ENCODE assay signal across 11 cellular contexts in genomic region chr15:99536422-99537033, GRCh38. TPM values are rescaled to one million over a fixed set of nuclear protein-coding genes. Genes with fewer than 3 reads are reported as not detected.
DNase-seq lines count a peak whose midpoint lies in the region; ATAC-seq and TF ChIP-seq lines count a peak whose summit lies in the region.
"Had no signal": no experiment of that assay in that cellular context is flagged by ENCODE, and none has a peak within 500 bp of the region (broad histone marks: within the 10 kb centered on the region; RNA-seq: fewer than 3 reads in every experiment).

No MANE protein-coding gene starts in this region.

- no peak overlapping the region for H3K27ac Mint-ChIP-seq in CD4-positive, alpha-beta T cell
- H3K27ac Mint-ChIP-seq: WTC11 had no signal

- H3K4me1 Mint-ChIP-seq in CD4-positive, alpha-beta T cell (ENCODE audit: low read depth): no peaks in the 10 kb centered on the region
- H3K4me1 Mint-ChIP-seq: WTC11 had no signal

- no peaks in the 10 kb centered on the region for H3K27me3 ChIP-seq in CD4-positive, alpha-beta T cell (ENCODE audit: control insufficient read depth, insufficient read depth, low read length)

- DNase-seq in GM04503 (ENCODE audit: low read depth): peak; percentile 85
- DNase-seq in anterior cingulate cortex (lab: John Stamatoyannopoulos, UW): peak in 41 of 58 donors; percentile 6 to 80 (median 36)
- DNase-seq in Right ventricle myocardium superior: peak; percentile 57
- peak; percentile 70 for DNase-seq in putamen (ENCODE audit: low spot score)
- no peak for DNase-seq in GF-D8 (lab: John Stamatoyannopoulos, UW)
- DNase-seq in CD4-positive, alpha-beta T cell: no peak
- no peak for DNase-seq in GM10248 (ENCODE audit: extremely low spot score)
- DNase-seq: central memory CD4-positive, alpha-beta T cell; NCI-H2171 treated with DMSO at 0.1 percent for 48 hours had no signal

- H3K36me3 Mint-ChIP-seq in CD4-positive, alpha-beta T cell (ENCODE audit: low read depth): no peaks in the 10 kb centered on the region
- H3K36me3 Mint-ChIP-seq: WTC11 had no signal

- no peak overlapping the region for H3K4me3 Mint-ChIP-seq in CD4-positive, alpha-beta T cell
- H3K4me3 Mint-ChIP-seq: WTC11 had no signal

- no peak overlapping the region for H3K27ac ChIP-seq in CD4-positive, alpha-beta T cell (ENCODE audit: low read depth, low read length)

- TF ChIP-seq CTCF in CD4-positive, alpha-beta T cell (IDR thresholded peaks at IDR 0.05): no peak
- TF ChIP-seq CTCF in GM10248 (IDR thresholded peaks at IDR 0.05; ENCODE audit: control extremely low read depth, extremely low read depth, low read depth, missing control alignments): no peak

- POLR2A ChIA-PET in CD4-positive, alpha-beta T cell (lab: Charles Lee): no interaction called here
- POLR2A ChIA-PET in GM10248 (lab: Yijun Ruan, JAX): no interaction called here

- H3K9me3 Mint-ChIP-seq in CD4-positive, alpha-beta T cell: peaks cover 2% of the 10 kb centered on the region

- ATAC-seq in Right ventricle myocardium superior (ENCODE audit: poor library complexity) (peak; percentile 75), GM18517 (IDR thresholded peaks at IDR 0.05; ENCODE audit: unreplicated experiment) (no peak)
- no peak for ATAC-seq in CD4-positive, alpha-beta T cell (ENCODE audit: poor library complexity)
- ATAC-seq: WTC11 had no signal

- CTCF ChIA-PET in CD4-positive, alpha-beta T cell (lab: Charles Lee): no interaction called here
- CTCF ChIA-PET in GM10248 (lab: Yijun Ruan, JAX): interaction anchor here (1.6 kb wide), 1 partner anchor 26 kb away, joined by 6 read pairs; no protein-coding TSS in a partner anchor

- intact Hi-C loops in Right ventricle myocardium superior (cut with DNase I): no loop called here
- intact Hi-C loops in CD4-positive, alpha-beta T cell (cut with DNase I, micrococcal nuclease): no loop called here

- no peaks in the 10 kb centered on the region for H3K9me3 ChIP-seq in CD4-positive, alpha-beta T cell (ENCODE audit: control insufficient read depth, low read length)

- no peaks in the 10 kb centered on the region for H3K27me3 Mint-ChIP-seq in CD4-positive, alpha-beta T cell

RNA-seq across cellular contexts. Expression of gene MEF2A, which starts 29.3 kb away (rescaled TPM):
- total RNA-seq in Right ventricle myocardium superior: 137 TPM
- 10 to 100 TPM; 23.2 to 24.9 TPM for total RNA-seq in CD4-positive, alpha-beta T cell

Comparison
In these comparisons a context has a peak if more than half of its experiments do, and no peak if none do; other contexts are left out.
1. DNase-seq: peak in GM04503 (single experiment), anterior cingulate cortex (41 of 58), Right ventricle myocardium superior (single experiment) and putamen (single experiment); none in GF-D8 (single experiment), CD4-positive, alpha-beta T cell (0 of 10) and GM10248 (single experiment).